Comparison of ENCODE assay signal across 16 cellular contexts in genomic region chr20:44001667-44002596, GRCh38.
DNase-seq lines count a peak whose midpoint lies in the region; ATAC-seq, FAIRE-seq and TF ChIP-seq lines count a peak whose summit lies in the region.
"Had no signal": no experiment of that assay in that cellular context is flagged by ENCODE, and none has a peak within 500 bp of the region (broad histone marks: within the 10 kb centered on the region; RNA-seq: fewer than 3 reads in every experiment).

No MANE protein-coding gene starts in this region.

- no peaks in the 10 kb centered on the region for H3K36me3 ChIP-seq in kidney (ENCODE audit: control insufficient read depth in 1 of 2, insufficient read depth in 2 of 2, low read length in 2 of 2)
- H3K36me3 ChIP-seq: BLaER1, heart right ventricle had no signal

- no peak for TF ChIP-seq CTCF in kidney (IDR thresholded peaks at IDR 0.05; ENCODE audit: borderline replicate concordance, extremely low read depth, insufficient read depth)

- H3K9ac ChIP-seq in kidney (ENCODE audit: low read length in 2 of 2) = no peak overlapping the region
- H3K9ac ChIP-seq: BLaER1 had no signal

- FAIRE-seq in HTR-8/SVneo (lab: Jason Lieb, UNC) (peak; percentile 84), urothelium cell line (lab: Jason Lieb, UNC) (peak; percentile 20), kidney (lab: Jason Lieb, UNC) (no peak)
- FAIRE-seq: endometrium, G401.6 had no signal

- intact Hi-C loops in kidney (cut with DNase I) = no loop called here

- H3K4me3 ChIP-seq in kidney (ENCODE audit: low read length in 2 of 2) = no peak overlapping the region
- H3K4me3 ChIP-seq: BLaER1, heart right ventricle, lung had no signal

- H3K4me1 ChIP-seq in kidney (ENCODE audit: control insufficient read depth in 1 of 2, insufficient read depth in 1 of 2, low read depth in 1 of 2, low read length in 2 of 2) = no peaks in the 10 kb centered on the region
- H3K4me1 ChIP-seq: heart right ventricle had no signal

- peak; percentile 72 for ATAC-seq in GM21619 (IDR thresholded peaks at IDR 0.05; ENCODE audit: unreplicated experiment)

- no peak overlapping the region for H3K27ac ChIP-seq in kidney (ENCODE audit: low read depth in 2 of 2, low read length in 2 of 2)
- H3K27ac ChIP-seq: BLaER1, heart right ventricle, HL-60 had no signal

- peak; percentile 35 for DNase-seq in stimulated activated CD4-positive, alpha-beta T cell treated with anti-CD3 and anti-CD28 coated beads, Interleukin-15, amount 100 ng/mL, for 24 hours
- no peak for DNase-seq in stimulated activated CD4-positive, alpha-beta T cell treated with anti-CD3 and anti-CD28 coated beads, Interleukin-4, amount 100 ng/mL, for 24 hours
- DNase-seq in HTR-8/SVneo (ENCODE audit: insufficient read length, low spot score) (no peak), urothelium cell line (ENCODE audit: low spot score) (no peak), NCI-H510A treated with DMSO at 0.1 percent for 48 hours (lab: John Stamatoyannopoulos, UW) (no peak), NCI-H1436 (lab: John Stamatoyannopoulos, UW) (no peak), kidney (no peak)
- DNase-seq: heart right ventricle; NCI-H1105; stimulated activated CD4-positive, alpha-beta T cell treated with anti-CD3 and anti-CD28 coated beads, Interleukin-4, amount 100 ng/mL, for 1 hour had no signal

- no peaks in the 10 kb centered on the region for H3K9me3 ChIP-seq in kidney (ENCODE audit: control insufficient read depth in 1 of 2, low read length in 2 of 2)
- H3K9me3 ChIP-seq: BLaER1, heart right ventricle had no signal
